17 cellular contexts compared by ENCODE assay signal in the genomic region with DNA sequence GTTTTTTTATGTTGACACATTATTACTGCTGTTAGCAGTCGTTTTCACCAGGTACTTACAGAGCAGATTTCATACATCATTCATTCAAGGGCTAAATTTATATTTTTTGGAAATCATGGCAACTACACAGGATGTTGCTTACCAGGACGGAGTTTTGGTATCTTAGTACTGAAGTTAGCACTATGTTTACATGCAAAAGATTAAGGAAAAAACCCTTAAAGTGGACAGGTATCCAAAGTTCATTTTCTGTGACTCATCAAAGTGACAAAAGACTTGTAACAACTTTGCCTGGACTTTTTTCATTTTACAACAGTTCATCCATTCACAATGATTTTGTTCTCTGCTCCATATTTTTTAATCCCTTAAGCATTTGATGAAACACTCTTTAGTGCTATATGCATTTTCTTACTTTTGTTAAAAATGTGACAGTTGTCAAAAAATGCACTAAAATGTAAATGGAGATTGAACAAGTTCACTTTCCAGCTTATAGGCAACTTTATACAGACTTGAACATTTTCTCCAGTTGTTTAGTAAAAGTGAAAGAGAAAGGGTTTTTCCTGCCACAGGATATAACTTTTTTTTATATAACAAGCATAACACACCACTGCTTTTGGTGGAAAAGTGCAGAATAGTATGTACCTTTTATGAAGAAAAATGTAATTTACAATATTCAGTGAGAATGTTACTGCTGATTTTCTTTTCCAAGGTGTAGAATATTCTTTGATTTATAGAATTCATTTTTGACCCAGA.
DNase-seq lines count a peak whose midpoint lies in the region; ATAC-seq lines count a peak whose summit lies in the region.
"Had no signal": no experiment of that assay in that cellular context is flagged by ENCODE, and none has a peak within 500 bp of the region (broad histone marks: within the 10 kb centered on the region; RNA-seq: fewer than 3 reads in every experiment).

No MANE protein-coding gene starts in this region.

- no peaks in the 10 kb centered on the region for H3K9me3 Mint-ChIP-seq in activated CD8-positive, alpha-beta memory T cell treated with anti-CD3 and anti-CD28 coated beads, Interleukin-2, amount 10 ng/mL, durations not matched to agents 7 days and 5 days (ENCODE audit: low read depth)
- no peaks in the 10 kb centered on the region for H3K9me3 Mint-ChIP-seq in natural killer cell treated with Interleukin-12 subunit alpha and Interleukin-12 subunit beta and Interleukin-15 and Interleukin-18, amount 100 ng/mL, for 72 hours

- ATAC-seq in activated CD8-positive, alpha-beta memory T cell treated with anti-CD3 and anti-CD28 coated beads, Interleukin-2, amount 10 ng/mL, durations not matched to agents 7 days and 5 days, result peak; percentile 67
- peak in 1 of 2 donors; percentile 65 for ATAC-seq in natural killer cell treated with Interleukin-12 subunit alpha and Interleukin-12 subunit beta and Interleukin-15 and Interleukin-18, amount 100 ng/mL, for 72 hours
- ATAC-seq in GM21786 (IDR thresholded peaks at IDR 0.05; ENCODE audit: unreplicated experiment), result no peak
- ATAC-seq: left ventricle myocardium superior had no signal

- H3K36me3 Mint-ChIP-seq in activated CD8-positive, alpha-beta memory T cell treated with anti-CD3 and anti-CD28 coated beads, Interleukin-2, amount 10 ng/mL, durations not matched to agents 7 days and 5 days, result peaks cover 39% of the 10 kb centered on the region
- peaks cover 12% of the 10 kb centered on the region for H3K36me3 Mint-ChIP-seq in natural killer cell treated with Interleukin-12 subunit alpha and Interleukin-12 subunit beta and Interleukin-15 and Interleukin-18, amount 100 ng/mL, for 72 hours

- no peaks in the 10 kb centered on the region for H3K27me3 Mint-ChIP-seq in activated CD8-positive, alpha-beta memory T cell treated with anti-CD3 and anti-CD28 coated beads, Interleukin-2, amount 10 ng/mL, durations not matched to agents 7 days and 5 days
- no peaks in the 10 kb centered on the region for H3K27me3 Mint-ChIP-seq in natural killer cell treated with Interleukin-12 subunit alpha and Interleukin-12 subunit beta and Interleukin-15 and Interleukin-18, amount 100 ng/mL, for 72 hours

- H3K36me3 ChIP-seq in adipocyte (ENCODE audit: control insufficient read depth, insufficient read depth, low read length, severe bottlenecking), result peaks cover 20% of the 10 kb centered on the region

- H3K9ac ChIP-seq in adipocyte (ENCODE audit: low read length), result no peak overlapping the region

- H3K9me3 ChIP-seq in adipocyte (ENCODE audit: control insufficient read depth, low read length), result no peaks in the 10 kb centered on the region
- H3K9me3 ChIP-seq: esophagus muscularis mucosa, SJSA1 had no signal

- H3K4me1 ChIP-seq in adipocyte (ENCODE audit: control insufficient read depth, insufficient read depth, low read length), result peaks cover 9% of the 10 kb centered on the region
- H3K4me1 ChIP-seq: SJSA1 had no signal

- no peak for DNase-seq in activated CD8-positive, alpha-beta memory T cell treated with anti-CD3 and anti-CD28 coated beads, Interleukin-2, amount 10 ng/mL, durations not matched to agents 7 days and 5 days
- no peak for DNase-seq in activated CD8-positive, alpha-beta memory T cell treated with anti-CD3 and anti-CD28 coated beads, Interleukin-2, amount 50 U/mL, for 48 hours
- peak; percentile 21 for DNase-seq in Jurkat, Clone E6-1 (ENCODE audit: low read depth, low spot score)
- DNase-seq in adipocyte (ENCODE audit: low read depth) (peak; percentile 25), 8988T (no peak)
- no peak for DNase-seq in natural killer cell treated with Interleukin-12 subunit alpha and Interleukin-12 subunit beta and Interleukin-15 and Interleukin-18, amount 100 ng/mL, for 72 hours (ENCODE audit: low spot score)
- DNase-seq in stimulated activated CD4-positive, alpha-beta T cell treated with anti-CD3 and anti-CD28 coated beads, Interleukin-2, amount 100 ng/mL, for 24 hours, result no peak
- DNase-seq: aorta; cortex of kidney; KBM-7; left ventricle myocardium superior; NCI-H1436; NCI-H226; stimulated activated naive CD4-positive, alpha-beta T cell treated with Interleukin-2 at 50 U/mL for 16 hours had no signal

- H3K4me3 Mint-ChIP-seq in activated CD8-positive, alpha-beta memory T cell treated with anti-CD3 and anti-CD28 coated beads, Interleukin-2, amount 10 ng/mL, durations not matched to agents 7 days and 5 days, result no peak overlapping the region
- peak overlapping the region; percentile 45 for H3K4me3 Mint-ChIP-seq in natural killer cell treated with Interleukin-12 subunit alpha and Interleukin-12 subunit beta and Interleukin-15 and Interleukin-18, amount 100 ng/mL, for 72 hours

- peak overlapping the region; percentile 69 for H3K27ac Mint-ChIP-seq in activated CD8-positive, alpha-beta memory T cell treated with anti-CD3 and anti-CD28 coated beads, Interleukin-2, amount 10 ng/mL, durations not matched to agents 7 days and 5 days
- H3K27ac Mint-ChIP-seq in natural killer cell treated with Interleukin-12 subunit alpha and Interleukin-12 subunit beta and Interleukin-15 and Interleukin-18, amount 100 ng/mL, for 72 hours, result peak overlapping the region; percentile 66 to 82

- no peaks in the 10 kb centered on the region for H3K27me3 ChIP-seq in adipocyte (replicated peaks; ENCODE audit: control insufficient read depth, insufficient read depth, low read length)
- H3K27me3 ChIP-seq: esophagus muscularis mucosa, SJSA1 had no signal

- peaks cover 32% of the 10 kb centered on the region for H3K4me1 Mint-ChIP-seq in activated CD8-positive, alpha-beta memory T cell treated with anti-CD3 and anti-CD28 coated beads, Interleukin-2, amount 10 ng/mL, durations not matched to agents 7 days and 5 days
- H3K4me1 Mint-ChIP-seq in natural killer cell treated with Interleukin-12 subunit alpha and Interleukin-12 subunit beta and Interleukin-15 and Interleukin-18, amount 100 ng/mL, for 72 hours (ENCODE audit: low read depth in 2 of 2), result peaks cover 21 to 36% of the 10 kb centered on the region in 2 donors

- CTCF ChIA-PET in activated CD8-positive, alpha-beta memory T cell treated with anti-CD3 and anti-CD28 coated beads, Interleukin-2, amount 10 ng/mL, durations not matched to agents 7 days and 5 days (lab: Charles Lee), result no interaction called here

- no peak overlapping the region for H3K4me3 ChIP-seq in Jurkat, Clone E6-1 (ENCODE audit: low read length)
- H3K4me3 ChIP-seq in adipocyte (ENCODE audit: low read length), result no peak overlapping the region
- H3K4me3 ChIP-seq: esophagus muscularis mucosa, SJSA1 had no signal

Comparison
In these comparisons a context has a peak if more than half of its experiments do, and no peak if none do; other contexts are left out.
1. DNase-seq: peak in Jurkat, Clone E6-1 (single experiment) and adipocyte (single experiment); none in activated CD8-positive, alpha-beta memory T cell treated with anti-CD3 and anti-CD28 coated beads, Interleukin-2, amount 10 ng/mL, durations not matched to agents 7 days and 5 days (single experiment), activated CD8-positive, alpha-beta memory T cell treated with anti-CD3 and anti-CD28 coated beads, Interleukin-2, amount 50 U/mL, for 48 hours (single experiment), natural killer cell treated with Interleukin-12 subunit alpha and Interleukin-12 subunit beta and Interleukin-15 and Interleukin-18, amount 100 ng/mL, for 72 hours (single experiment), stimulated activated CD4-positive, alpha-beta T cell treated with anti-CD3 and anti-CD28 coated beads, Interleukin-2, amount 100 ng/mL, for 24 hours (0 of 2) and 8988T (single experiment).